In the genomic region with DNA sequence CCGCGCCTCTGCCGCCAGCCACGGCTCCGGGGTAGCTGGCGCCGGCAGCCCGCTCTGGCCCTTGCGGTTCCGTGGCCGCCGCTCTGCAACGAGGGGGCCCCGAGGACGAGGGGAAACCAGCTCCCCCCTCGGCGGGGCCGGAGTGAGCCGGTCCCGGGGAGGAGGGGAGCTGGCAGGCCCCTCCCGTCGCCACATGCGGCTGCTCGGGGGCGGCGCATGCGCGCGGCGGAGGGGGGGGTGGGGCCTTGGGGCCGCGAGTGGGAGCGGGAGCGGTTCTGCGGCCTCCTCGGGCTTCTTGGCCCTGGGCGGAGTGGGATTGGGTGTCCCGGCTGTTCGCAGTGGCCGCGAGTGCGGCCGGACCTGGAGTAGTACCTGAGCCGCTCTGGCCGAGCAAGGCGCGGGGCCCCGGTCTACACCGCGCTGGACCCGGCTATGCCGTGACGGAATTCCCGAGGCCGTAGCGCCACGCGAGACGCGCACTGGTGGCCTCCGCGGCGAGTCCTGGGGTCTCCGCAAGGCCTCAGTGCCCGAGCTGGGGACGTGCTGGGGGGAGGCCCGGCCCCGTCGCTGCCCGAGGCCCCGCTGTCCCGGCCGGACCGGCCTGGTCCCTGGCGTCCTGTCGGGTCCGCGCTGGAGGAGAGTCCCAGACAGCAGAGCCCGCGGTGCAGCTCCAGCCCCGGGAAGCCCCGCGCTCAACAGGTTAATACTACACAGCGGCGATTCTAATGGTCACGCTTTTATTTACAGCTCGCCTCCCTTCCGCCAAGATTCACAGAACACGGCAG, we compare ENCODE assay signal across 8 cellular contexts. TPM values are rescaled to one million over a fixed set of nuclear protein-coding genes. Genes with fewer than 3 reads are reported as not detected.
A peak's percentile ranks its signal among the peaks of the same experiment; 100 is the strongest.
DNase-seq lines count a peak whose midpoint lies in the region; ATAC-seq and TF ChIP-seq lines count a peak whose summit lies in the region.

No MANE protein-coding gene starts in this region.

- peak overlapping the region; percentile 85 for H3K27ac Mint-ChIP-seq in activated CD4-positive, alpha-beta T cell treated with anti-CD3 and anti-CD28 coated beads for 36 hours

- TF ChIP-seq CTCF in AG04449 (IDR thresholded peaks at IDR 0.05; ENCODE audit: insufficient read depth, low read length, missing control alignments) (no peak), choroid plexus epithelial cell (conservative IDR thresholded peaks at IDR 0.05; ENCODE audit: low read depth, low read length) (no peak)

- H3K4me1 Mint-ChIP-seq in activated CD4-positive, alpha-beta T cell treated with anti-CD3 and anti-CD28 coated beads for 36 hours, result peaks cover 12% of the 10 kb centered on the region

- peak overlapping the region; percentile 91 for H3K4me3 Mint-ChIP-seq in activated CD4-positive, alpha-beta T cell treated with anti-CD3 and anti-CD28 coated beads for 36 hours

- H3K9me3 Mint-ChIP-seq in activated CD4-positive, alpha-beta T cell treated with anti-CD3 and anti-CD28 coated beads for 36 hours (ENCODE audit: low read depth), result no peaks in the 10 kb centered on the region

- no peaks in the 10 kb centered on the region for H3K27me3 Mint-ChIP-seq in activated CD4-positive, alpha-beta T cell treated with anti-CD3 and anti-CD28 coated beads for 36 hours

- DNase-seq in AG04449 (ENCODE audit: low read depth, low spot score) (no peak), NCI-H2171 treated with DMSO at 0.1 percent for 48 hours (lab: John Stamatoyannopoulos, UW) (peak; percentile 51), choroid plexus epithelial cell (ENCODE audit: low read depth) (peak; percentile 78), left colon (peak; percentile 59 to 81)
- DNase-seq in activated CD4-positive, alpha-beta T cell treated with anti-CD3 and anti-CD28 coated beads for 36 hours, result peak; percentile 91
- peak; percentile 60 to 79 (median 66) for DNase-seq in stimulated activated CD4-positive, alpha-beta T cell treated with anti-CD3 and anti-CD28 coated beads, Interleukin-1b, Interleukin-23, amount 100 ng/mL, for 24 hours (ENCODE audit: low read depth in 4 of 4, low spot score in 1 of 4)

- CTCF ChIA-PET in AG04449 (lab: Yijun Ruan, JAX), result interaction anchor here (1.1 to 1.3 kb wide), 2 partner anchors 186 to 353 kb away, joined by 3 to 4 read pairs; no protein-coding TSS in a partner anchor
- CTCF ChIA-PET in activated CD4-positive, alpha-beta T cell treated with anti-CD3 and anti-CD28 coated beads for 36 hours (lab: Charles Lee), result interaction anchor here (0.7 kb wide), 1 partner anchor 75 kb away, joined by 3 read pairs; no protein-coding TSS in a partner anchor

- intact Hi-C loops in activated CD4-positive, alpha-beta T cell treated with anti-CD3 and anti-CD28 coated beads for 36 hours (cut with DNase I, micrococcal nuclease), result loop anchor here (1.0 to 10.0 kb wide), 11 partner anchors 67 to 761 kb away; a partner anchor contains a TSS
- intact Hi-C loops in left colon (cut with DNase I, micrococcal nuclease), result no loop called here

- POLR2A ChIA-PET in AG04449 (lab: Yijun Ruan, JAX), result interaction anchor here (0.6 kb wide), 2 partner anchors 26 to 296 kb away, joined by 3 read pairs; no protein-coding TSS in a partner anchor
- POLR2A ChIA-PET in activated CD4-positive, alpha-beta T cell treated with anti-CD3 and anti-CD28 coated beads for 36 hours (lab: Charles Lee), result interaction anchor here (0.5 to 1.7 kb wide), 2 partner anchors 267 to 295 kb away, joined by 3 to 14 read pairs; a partner anchor contains a TSS

- ATAC-seq in GM18519 (IDR thresholded peaks at IDR 0.05; ENCODE audit: low FRiP score, unreplicated experiment) (peak; percentile 40), HG03039 (IDR thresholded peaks at IDR 0.05; ENCODE audit: unreplicated experiment) (peak; percentile 51), left colon (peak; percentile 94)
- peak; percentile 82 for ATAC-seq in activated CD4-positive, alpha-beta T cell treated with anti-CD3 and anti-CD28 coated beads for 36 hours

- H3K4me3 ChIP-seq in AG04449 (ENCODE audit: low read depth, low read length) (peak overlapping the region; percentile 88), choroid plexus epithelial cell (ENCODE audit: low read depth, low read length) (peak overlapping the region; percentile 88)

- H3K36me3 Mint-ChIP-seq in activated CD4-positive, alpha-beta T cell treated with anti-CD3 and anti-CD28 coated beads for 36 hours (ENCODE audit: low read depth), result peaks cover 15% of the 10 kb centered on the region

RNA-seq across cellular contexts. Expression of a gene that starts 0.5 kb away (rescaled TPM):
- total RNA-seq in activated CD4-positive, alpha-beta T cell treated with anti-CD3 and anti-CD28 coated beads for 36 hours, result 10 to 100 TPM; 27.6 to 31.4 TPM
- 10 to 100 TPM; 10.9 to 14.0 TPM for total RNA-seq in left colon

Comparison
In these comparisons a context has a peak if more than half of its experiments do, and no peak if none do; other contexts are left out.
1. ATAC-seq: peak in every context shown above with its lines; median percentile 94 in left colon; 82 in activated CD4-positive, alpha-beta T cell treated with anti-CD3 and anti-CD28 coated beads for 36 hours; 51 in HG03039; 40 in GM18519.
2. intact Hi-C loops: an anchor here in activated CD4-positive, alpha-beta T cell treated with anti-CD3 and anti-CD28 coated beads for 36 hours (1.0 to 10.0 kb wide); none called in left colon.